11 cellular contexts compared by ENCODE assay signal in the genomic region with DNA sequence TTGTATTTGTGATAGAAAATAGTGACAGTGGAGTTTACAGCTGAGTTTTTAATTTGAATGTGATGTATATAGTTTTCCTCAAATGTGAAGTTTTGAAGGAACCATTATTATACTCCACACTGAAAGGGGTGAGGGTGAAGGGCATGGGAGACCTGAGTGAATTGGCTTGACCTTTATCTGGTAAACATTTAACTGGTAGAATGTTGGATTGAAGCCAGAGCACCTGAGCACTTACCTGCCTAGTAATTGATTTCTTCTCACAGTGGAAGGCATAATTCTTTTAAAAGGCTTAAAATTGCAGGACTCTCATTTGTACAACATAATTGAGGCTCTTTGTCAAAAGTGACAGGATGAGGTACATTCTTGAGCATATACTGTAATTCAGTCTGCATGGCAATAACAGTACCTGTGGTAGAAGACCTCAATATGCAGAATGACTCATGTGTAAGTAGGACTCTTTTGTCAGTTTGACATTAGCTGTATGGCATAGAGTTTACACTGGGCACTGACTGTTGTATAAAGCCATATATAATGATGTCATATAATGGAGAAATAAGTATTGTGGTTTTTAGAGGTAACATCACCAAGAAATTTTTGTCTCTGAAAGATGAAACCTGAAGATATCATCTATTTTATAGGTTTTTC.
DNase-seq lines count a peak whose midpoint lies in the region; ATAC-seq and TF ChIP-seq lines count a peak whose summit lies in the region.
"Had no signal": no experiment of that assay in that cellular context is flagged by ENCODE, and none has a peak within 500 bp of the region (broad histone marks: within the 10 kb centered on the region; RNA-seq: fewer than 3 reads in every experiment).

No MANE protein-coding gene starts in this region.

- DNase-seq in DMS53 (lab: John Stamatoyannopoulos, UW), result peak; percentile 87
- DNase-seq in RPMI8226, result peak; percentile 5
- DNase-seq in erythroblast (lab: John Stamatoyannopoulos, UW), result no peak
- DNase-seq in BE2C, result no peak
- DNase-seq: activated CD4-positive, alpha-beta memory T cell treated with anti-CD3 and anti-CD28 coated beads, Interleukin-2, amount 10 ng/mL, durations not matched to agents 7 days and 5 days; stimulated activated naive B cell treated with anti-CD40 and anti-IgM and Interleukin-4, amounts not matched to agents 10 μg/mL and 1 μg/mL and 100 μg/mL, for 72 hours had no signal

- H3K4me1 ChIP-seq in BE2C, result no peaks in the 10 kb centered on the region

- ATAC-seq in GM19035 (IDR thresholded peaks at IDR 0.05; ENCODE audit: unreplicated experiment) (peak; percentile 70), HG03196 (IDR thresholded peaks at IDR 0.05; ENCODE audit: unreplicated experiment) (peak; percentile 77), GM19397 (IDR thresholded peaks at IDR 0.05; ENCODE audit: unreplicated experiment) (no peak)
- no peak for ATAC-seq in stimulated activated memory B cell treated with anti-CD40 and anti-IgM and Interleukin-4, amounts not matched to agents 10 μg/mL and 1 μg/mL and 100 μg/mL, for 72 hours
- ATAC-seq: Panc1 had no signal

- H3K27ac Mint-ChIP-seq in stimulated activated memory B cell treated with anti-CD40 and anti-IgM and Interleukin-4, amounts not matched to agents 10 μg/mL and 1 μg/mL and 100 μg/mL, for 72 hours, result no peak overlapping the region
- H3K27ac Mint-ChIP-seq: activated CD4-positive, alpha-beta memory T cell treated with anti-CD3 and anti-CD28 coated beads, Interleukin-2, amount 10 ng/mL, durations not matched to agents 7 days and 5 days; stimulated activated naive B cell treated with anti-CD40 and anti-IgM and Interleukin-4, amounts not matched to agents 10 μg/mL and 1 μg/mL and 100 μg/mL, for 72 hours had no signal

- H3K9me3 ChIP-seq in BE2C, result no peaks in the 10 kb centered on the region

- H3K4me3 Mint-ChIP-seq in stimulated activated memory B cell treated with anti-CD40 and anti-IgM and Interleukin-4, amounts not matched to agents 10 μg/mL and 1 μg/mL and 100 μg/mL, for 72 hours, result no peak overlapping the region
- H3K4me3 Mint-ChIP-seq: activated CD4-positive, alpha-beta memory T cell treated with anti-CD3 and anti-CD28 coated beads, Interleukin-2, amount 10 ng/mL, durations not matched to agents 7 days and 5 days; stimulated activated naive B cell treated with anti-CD40 and anti-IgM and Interleukin-4, amounts not matched to agents 10 μg/mL and 1 μg/mL and 100 μg/mL, for 72 hours had no signal

- no peaks in the 10 kb centered on the region for H3K9me3 Mint-ChIP-seq in stimulated activated memory B cell treated with anti-CD40 and anti-IgM and Interleukin-4, amounts not matched to agents 10 μg/mL and 1 μg/mL and 100 μg/mL, for 72 hours
- H3K9me3 Mint-ChIP-seq: activated CD4-positive, alpha-beta memory T cell treated with anti-CD3 and anti-CD28 coated beads, Interleukin-2, amount 10 ng/mL, durations not matched to agents 7 days and 5 days had no signal

- no peak for TF ChIP-seq CTCF in BE2C (IDR thresholded peaks at IDR 0.05; ENCODE audit: low read depth, low read length)

- no peaks in the 10 kb centered on the region for H3K4me1 Mint-ChIP-seq in stimulated activated memory B cell treated with anti-CD40 and anti-IgM and Interleukin-4, amounts not matched to agents 10 μg/mL and 1 μg/mL and 100 μg/mL, for 72 hours
- H3K4me1 Mint-ChIP-seq: activated CD4-positive, alpha-beta memory T cell treated with anti-CD3 and anti-CD28 coated beads, Interleukin-2, amount 10 ng/mL, durations not matched to agents 7 days and 5 days; stimulated activated naive B cell treated with anti-CD40 and anti-IgM and Interleukin-4, amounts not matched to agents 10 μg/mL and 1 μg/mL and 100 μg/mL, for 72 hours had no signal

- no peak overlapping the region for H3K4me3 ChIP-seq in BE2C (ENCODE audit: low read depth, low read length)

- H3K36me3 Mint-ChIP-seq in stimulated activated memory B cell treated with anti-CD40 and anti-IgM and Interleukin-4, amounts not matched to agents 10 μg/mL and 1 μg/mL and 100 μg/mL, for 72 hours, result no peaks in the 10 kb centered on the region

- H3K36me3 ChIP-seq in BE2C, result no peaks in the 10 kb centered on the region

- no peak for TF ChIP-seq POLR2A in erythroblast (IDR thresholded peaks at IDR 0.05; ENCODE audit: low read length)

- H3K27me3 Mint-ChIP-seq in stimulated activated memory B cell treated with anti-CD40 and anti-IgM and Interleukin-4, amounts not matched to agents 10 μg/mL and 1 μg/mL and 100 μg/mL, for 72 hours, result no peaks in the 10 kb centered on the region
- H3K27me3 Mint-ChIP-seq: stimulated activated naive B cell treated with anti-CD40 and anti-IgM and Interleukin-4, amounts not matched to agents 10 μg/mL and 1 μg/mL and 100 μg/mL, for 72 hours had no signal

- no peaks in the 10 kb centered on the region for H3K27me3 ChIP-seq in BE2C

Comparison
In these comparisons a context has a peak if more than half of its experiments do, and no peak if none do; other contexts are left out.
1. DNase-seq: peak in DMS53 (single experiment) and RPMI8226 (single experiment); none in erythroblast (0 of 2) and BE2C (single experiment).
2. ATAC-seq: peak in GM19035 (single experiment) and HG03196 (single experiment); none in GM19397 (single experiment) and stimulated activated memory B cell treated with anti-CD40 and anti-IgM and Interleukin-4, amounts not matched to agents 10 μg/mL and 1 μg/mL and 100 μg/mL, for 72 hours (single experiment).